In the genomic region with DNA sequence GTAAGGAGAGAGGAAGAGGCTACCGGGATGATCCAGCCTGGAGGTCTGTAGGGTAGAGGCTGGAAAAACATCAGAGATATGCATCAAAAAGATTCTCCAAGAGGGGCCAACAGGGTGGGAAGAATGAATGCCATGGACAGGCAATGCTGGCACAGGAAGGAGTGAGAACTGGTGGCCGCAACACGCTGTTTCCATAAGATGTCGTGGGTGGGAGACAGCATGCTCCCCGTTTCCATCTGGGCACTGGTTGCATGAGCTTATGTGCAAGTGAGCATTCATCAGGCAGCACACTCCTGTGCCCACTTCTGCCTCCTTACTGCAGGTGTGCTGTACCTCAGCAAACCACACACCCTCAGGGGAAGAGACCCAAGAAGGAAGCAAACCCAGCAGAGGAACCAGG, we compare ENCODE assay signal across 24 cellular contexts. TPM values are rescaled to one million over a fixed set of nuclear protein-coding genes. Genes with fewer than 3 reads are reported as not detected.
"Had no signal": no experiment of that assay in that cellular context is flagged by ENCODE, and none has a peak within 500 bp of the region (broad histone marks: within the 10 kb centered on the region; RNA-seq: fewer than 3 reads in every experiment).

No MANE protein-coding gene starts in this region.

- H3K27ac Mint-ChIP-seq: naive thymus-derived CD8-positive, alpha-beta T cell; nephron progenitor cell; stimulated activated effector memory CD8-positive, alpha-beta T cell treated with anti-CD3 and anti-CD28 coated beads, Interleukin-12 subunit alpha, Interleukin-12 subunit beta, amount 100 ng/mL, for 72 hours had no signal

- H3K9me3 ChIP-seq: gastrocnemius medialis, neutrophil, prostate gland, right atrium auricular region, upper lobe of right lung, uterus had no signal

- H3K36me3 Mint-ChIP-seq: stimulated activated effector memory CD8-positive, alpha-beta T cell treated with anti-CD3 and anti-CD28 coated beads, Interleukin-12 subunit alpha, Interleukin-12 subunit beta, amount 100 ng/mL, for 72 hours had no signal

- H3K4me3 ChIP-seq: gastrocnemius medialis, prostate gland, right atrium auricular region, sigmoid colon, transverse colon, upper lobe of right lung, uterus had no signal

- H3K27me3 ChIP-seq: gastrocnemius medialis, neutrophil, right atrium auricular region, sigmoid colon, transverse colon, upper lobe of right lung, uterus had no signal

- H3K79me2 ChIP-seq: parathyroid adenoma had no signal

- H3K9ac ChIP-seq: parathyroid adenoma had no signal

- H3K4me1 ChIP-seq: gastrocnemius medialis, parathyroid adenoma, prostate gland, right atrium auricular region, sigmoid colon, transverse colon, upper lobe of right lung, uterus had no signal

- H3K4me3 Mint-ChIP-seq: naive thymus-derived CD8-positive, alpha-beta T cell; nephron progenitor cell; stimulated activated effector memory CD8-positive, alpha-beta T cell treated with anti-CD3 and anti-CD28 coated beads, Interleukin-12 subunit alpha, Interleukin-12 subunit beta, amount 100 ng/mL, for 72 hours had no signal

- DNase-seq: cortex of kidney; effector CD4-positive, alpha-beta T cell; foreskin fibroblast; gastrocnemius medialis; head of caudate nucleus; kidney; naive thymus-derived CD8-positive, alpha-beta T cell; nephron progenitor cell; sigmoid colon; stimulated activated CD4-positive, alpha-beta T cell treated with anti-CD3 and anti-CD28 coated beads, Interleukin-2, amount 100 ng/mL, for 24 hours; stimulated activated CD4-positive, alpha-beta T cell treated with anti-CD3 and anti-CD28 coated beads, Interleukin-4, amount 100 ng/mL, for 24 hours; stimulated activated naive CD8-positive, alpha-beta T cell treated with anti-CD3 and anti-CD28 coated beads, Interleukin-15, Interleukin-2, amounts not matched to agents 100 U/mL and 50 U/mL, for 24 hours; substantia nigra; transverse colon; upper lobe of right lung; uterus had no signal

- H3K4me1 Mint-ChIP-seq: naive thymus-derived CD8-positive, alpha-beta T cell; stimulated activated effector memory CD8-positive, alpha-beta T cell treated with anti-CD3 and anti-CD28 coated beads, Interleukin-12 subunit alpha, Interleukin-12 subunit beta, amount 100 ng/mL, for 72 hours had no signal

- H3K27ac ChIP-seq: epithelial cell of prostate, gastrocnemius medialis, neutrophil, parathyroid adenoma, prostate gland, right atrium auricular region, sigmoid colon, transverse colon, upper lobe of right lung, uterus had no signal

- H3K36me3 ChIP-seq: gastrocnemius medialis, neutrophil, prostate gland, right atrium auricular region, sigmoid colon, transverse colon, upper lobe of right lung, uterus had no signal

- H2AFZ ChIP-seq: parathyroid adenoma had no signal

RNA-seq across cellular contexts. Expression of a gene that starts 59.4 kb away (rescaled TPM):
- total RNA-seq: glomerular endothelial cell; myocyte; naive thymus-derived CD8-positive, alpha-beta T cell had no signal
- polyA plus RNA-seq: naive thymus-derived CD8-positive, alpha-beta T cell had no signal
